In genomic region chr14:20427231-20428009, GRCh38 we compare ENCODE assay signal across 7 cellular contexts. TPM values are rescaled to one million over a fixed set of nuclear protein-coding genes. Genes with fewer than 3 reads are reported as not detected.
DNase-seq lines count a peak whose midpoint lies in the region; ATAC-seq and TF ChIP-seq lines count a peak whose summit lies in the region.
"Had no signal": no experiment of that assay in that cellular context is flagged by ENCODE, and none has a peak within 500 bp of the region (broad histone marks: within the 10 kb centered on the region; RNA-seq: fewer than 3 reads in every experiment).

No MANE protein-coding gene starts in this region.

- H3K9me2 ChIP-seq in GM23338 (ENCODE audit: insufficient read depth), result peaks cover 6% of the 10 kb centered on the region; the same call in 1 of the 2 replicates

- H3K27ac Mint-ChIP-seq in GM23338, result no peak overlapping the region

- TF ChIP-seq CTCF in GM23338 (conservative IDR thresholded peaks at IDR 0.05; ENCODE audit: low read depth in 2 of 2) (no peak), foreskin keratinocyte (conservative IDR thresholded peaks at IDR 0.05) (no peak), esophagus squamous epithelium (IDR thresholded peaks at IDR 0.05) (no peak)

- intact Hi-C loops in esophagus squamous epithelium (cut with DNase I), result no loop called here

- H3K4me1 ChIP-seq in GM23338 (ENCODE audit: insufficient read depth) (peaks cover 14% of the 10 kb centered on the region), foreskin keratinocyte (peaks cover 7% of the 10 kb centered on the region), esophagus squamous epithelium (peaks cover 0 to 21% (median 0%) of the 10 kb centered on the region in 3 donors)

- H3F3A ChIP-seq in GM23338 (replicated peaks; ENCODE audit: low read depth), result no peaks in the 10 kb centered on the region

- H3K4me3 ChIP-seq in GM23338 (no peak overlapping the region), esophagus squamous epithelium (no peak overlapping the region)

- no peaks in the 10 kb centered on the region for H3K79me2 ChIP-seq in GM23338 (replicated peaks; ENCODE audit: insufficient read depth)

- TF ChIP-seq POLR2A in esophagus squamous epithelium (IDR thresholded peaks at IDR 0.05), result no peak

- 0 out of 2 replicates have a peak overlapping the region, but pooled peaks have one; percentile 51 for H3K4me2 ChIP-seq in GM23338

- WGBS in esophagus squamous epithelium, 2 donors, result 38 to 61% methylated on average over 5 of the region's 5 CpGs

- H3K9me3 Mint-ChIP-seq in GM23338, result no peaks in the 10 kb centered on the region

- H3K27me3 ChIP-seq in GM23338 (ENCODE audit: insufficient read depth) (no peaks in the 10 kb centered on the region), foreskin keratinocyte (no peaks in the 10 kb centered on the region), esophagus squamous epithelium (no peaks in the 10 kb centered on the region)

- H3K4me3 Mint-ChIP-seq in GM23338, result no peak overlapping the region

- H3K36me3 ChIP-seq in GM23338 (ENCODE audit: insufficient read depth) (no peaks in the 10 kb centered on the region), esophagus squamous epithelium (no peaks in the 10 kb centered on the region)

- H2AFZ ChIP-seq in GM23338, result peak overlapping the region; percentile 95

- H3K9me3 ChIP-seq in esophagus squamous epithelium, result no peaks in the 10 kb centered on the region

- DNase-seq in EH (ENCODE audit: low read depth) (peak; percentile 69), GM23338 (ENCODE audit: low spot score) (no peak), NCI-H69 (lab: John Stamatoyannopoulos, UW) (peak; percentile 75), foreskin keratinocyte (peak in 1 of 2 donors; percentile 55), NCI-H1694 (lab: John Stamatoyannopoulos, UW) (no peak), esophagus squamous epithelium (lab: John Stamatoyannopoulos, UW) (no peak)

- H3K27ac ChIP-seq in GM23338 (ENCODE audit: low read depth) (no peak overlapping the region), foreskin keratinocyte (no peak overlapping the region), esophagus squamous epithelium (peak overlapping the region in 2 of 4 donors; percentile 29 to 56)

- no peaks in the 10 kb centered on the region for H3K36me3 Mint-ChIP-seq in GM23338 (ENCODE audit: low read depth)

- peaks cover 11% of the 10 kb centered on the region for H3K27me3 Mint-ChIP-seq in GM23338 (ENCODE audit: insufficient read depth, low read depth, poor library complexity)

- H4K20me1 ChIP-seq in GM23338 (replicated peaks; ENCODE audit: insufficient read depth), result no peaks in the 10 kb centered on the region

- no peak for ATAC-seq in GM23338
- ATAC-seq in foreskin keratinocyte, result peak; percentile 81

- peaks cover 14% of the 10 kb centered on the region; the same call in 2 of the 3 replicates for H3K4me1 Mint-ChIP-seq in GM23338

TF ChIP-seq in GM23338, 12 proteins besides CTCF, POLR2A, EP300 and RAD21 (continues in another document):
- TF ChIP-seq ETS1 (IDR thresholded peaks at IDR 0.05), result no peak
- TF ChIP-seq CREB1 (CRISPR knock-in tag; IDR thresholded peaks at IDR 0.05; ENCODE audit: low read depth), result no peak
- TF ChIP-seq ZNF462 (CRISPR knock-in tag; IDR thresholded peaks at IDR 0.05), result no peak
- TF ChIP-seq EZH2 (IDR thresholded peaks at IDR 0.05; ENCODE audit: low read depth, unreplicated experiment), result no peak

RNA-seq across cellular contexts. Expression of gene KLHL33, which starts 8.5 kb away (rescaled TPM):
- 0.12 and 0.35 TPM in 2 replicates for total RNA-seq in GM23338 (2014; rRNA removed; shearing (Covaris generic))
- polyA plus RNA-seq in GM23338 (2016; fragmentation: Nextera tagmentation; extraction: Ambion mirVana) (0.09 and 0.15 TPM in 2 replicates), foreskin keratinocyte (not detected in 2 replicates)
- total RNA-seq in foreskin keratinocyte (not detected in 2 replicates), esophagus squamous epithelium (under 1 TPM in 1 of 4 donors, not detected in 3; 0.57 TPM)
- total RNA-seq: T-helper 1 cell treated with Interleukin-12 subunit alpha and Interleukin-12 subunit beta and Interleukin-4 antibody, amounts not matched to agents 30 ng/mL and 1 ng/mL, for 36 hours had no signal

RNA-seq across cellular contexts. Expression of gene TEP1, which starts 14.1 kb away (rescaled TPM):
- 8.5 and 12.9 TPM in 2 replicates for total RNA-seq in GM23338 (2014; rRNA removed; shearing (Covaris generic))
- 3.0 and 3.2 TPM in 2 replicates for polyA plus RNA-seq in GM23338 (2016; fragmentation: Nextera tagmentation; extraction: Ambion mirVana)
- 18.6 and 18.8 TPM in 2 replicates for total RNA-seq in foreskin keratinocyte
- 7.5 and 7.7 TPM in 2 replicates for polyA plus RNA-seq in foreskin keratinocyte
- 10 to 100 TPM; 13.4 to 16.6 (median 14.7) TPM for total RNA-seq in esophagus squamous epithelium

RNA-seq across cellular contexts. Expression of gene OSGEP, which starts 27.2 kb away (rescaled TPM):
- 59.5 and 62.8 TPM in 2 replicates for total RNA-seq in GM23338 (2014; rRNA removed; shearing (Covaris generic))
- polyA plus RNA-seq in GM23338 (2016; fragmentation: Nextera tagmentation; extraction: Ambion mirVana) (29.0 and 35.1 TPM in 2 replicates), foreskin keratinocyte (24.9 and 31.9 TPM in 2 replicates)
- total RNA-seq in foreskin keratinocyte (22.6 and 23.3 TPM in 2 replicates), esophagus squamous epithelium (10 to 100 TPM; 22.3 to 41.6 (median 26.6) TPM)

RNA-seq across cellular contexts. Expression of gene APEX1, which starts 27.6 kb away (rescaled TPM):
- 216 and 247 TPM in 2 replicates for total RNA-seq in GM23338 (2014; rRNA removed; shearing (Covaris generic))
- polyA plus RNA-seq in GM23338 (2016; fragmentation: Nextera tagmentation; extraction: Ambion mirVana) (279 and 291 TPM in 2 replicates), foreskin keratinocyte (207 and 226 TPM in 2 replicates)
- total RNA-seq in foreskin keratinocyte (112 and 128 TPM in 2 replicates), esophagus squamous epithelium (100 to 1,000 TPM in 3 of 4 donors, 10 to 100 TPM in 1; 75.7 to 132 (median 115) TPM)

RNA-seq across cellular contexts. Expression of gene PIP4P1, which starts 33.8 kb away (rescaled TPM):
- 24.8 and 26.4 TPM in 2 replicates for total RNA-seq in GM23338 (2014; rRNA removed; shearing (Covaris generic))
- polyA plus RNA-seq in GM23338 (2016; fragmentation: Nextera tagmentation; extraction: Ambion mirVana) (18.9 and 20.9 TPM in 2 replicates), foreskin keratinocyte (27.2 and 29.2 TPM in 2 replicates)
- total RNA-seq in foreskin keratinocyte (23.0 and 23.8 TPM in 2 replicates), esophagus squamous epithelium (10 to 100 TPM; 15.8 to 25.7 (median 19.1) TPM)

Comparison
In these comparisons a context has a peak if more than half of its experiments do, and no peak if none do; other contexts are left out.
1. DNase-seq: peak in EH (single experiment) and NCI-H69 (single experiment); none in GM23338 (single experiment), NCI-H1694 (single experiment) and esophagus squamous epithelium (single experiment).